In the genomic region with DNA sequence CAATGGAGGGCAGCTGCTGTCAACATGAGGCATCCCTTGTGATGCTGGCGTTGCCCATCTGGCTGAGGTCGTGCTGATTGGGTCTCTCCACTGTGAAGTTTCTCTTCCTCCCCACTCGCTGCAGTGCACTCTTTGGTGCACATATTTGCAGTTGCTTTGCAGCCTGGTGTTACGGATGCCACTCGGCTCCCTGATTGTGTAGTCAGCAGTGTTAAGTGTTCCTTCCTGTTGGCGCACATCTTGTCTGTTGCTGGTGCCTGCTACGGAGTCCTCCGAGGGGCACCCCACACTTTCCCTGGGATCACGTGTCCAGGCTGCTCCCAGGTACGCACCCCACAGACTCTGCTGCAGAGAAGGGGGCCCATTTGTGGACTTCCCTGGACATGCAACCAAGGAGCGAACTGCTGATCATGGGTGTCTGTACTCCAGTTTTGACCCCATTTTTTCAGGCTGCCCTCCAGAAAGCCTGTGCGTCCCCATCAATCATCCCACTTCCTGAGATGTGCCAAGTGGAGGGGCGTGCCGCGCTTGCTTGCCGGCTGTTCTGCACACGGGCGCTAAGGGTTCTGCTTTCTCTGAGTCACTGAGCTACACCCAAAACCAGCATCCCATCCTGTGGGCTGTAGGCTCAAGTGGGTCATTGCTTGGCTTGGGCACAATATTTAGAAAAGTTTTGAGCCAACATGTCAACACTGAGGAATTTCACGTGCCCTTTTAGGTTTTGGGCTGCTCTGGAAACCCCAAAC, we compare ENCODE assay signal across 9 cellular contexts.
DNase-seq lines count a peak whose midpoint lies in the region; ATAC-seq and TF ChIP-seq lines count a peak whose summit lies in the region.
"Had no signal": no experiment of that assay in that cellular context is flagged by ENCODE, and none has a peak within 500 bp of the region (broad histone marks: within the 10 kb centered on the region; RNA-seq: fewer than 3 reads in every experiment).

No MANE protein-coding gene starts in this region.

- DNase-seq in GM03348 (ENCODE audit: low spot score) (peak; percentile 88), RWPE2 (ENCODE audit: low spot score) (no peak), fibroblast of mammary gland (ENCODE audit: low read depth) (peak; percentile 67), LoVo (ENCODE audit: low spot score) (no peak), ovary (no peak), C1 segment of cervical spinal cord (lab: John Stamatoyannopoulos, UW) (no peak)
- DNase-seq: GF-D8 had no signal

- H3K4me1 ChIP-seq in ACC112 (ENCODE audit: control insufficient read depth, insufficient read depth, low read length, unreplicated experiment) (peaks cover 8% of the 10 kb centered on the region), RWPE2 (ENCODE audit: insufficient read depth, poor library complexity, severe bottlenecking) (peaks cover 6% of the 10 kb centered on the region), ovary (ENCODE audit: insufficient read depth) (peaks cover 3% of the 10 kb centered on the region)

- no peak for TF ChIP-seq POLR2A in ovary (IDR thresholded peaks at IDR 0.05)

- H3K4me3 ChIP-seq in ACC112 (ENCODE audit: low read depth, low read length): peak overlapping the region; percentile 33; the same call in 1 of the 2 replicates
- H3K4me3 ChIP-seq in RWPE2 (ENCODE audit: severe bottlenecking): no peak overlapping the region
- H3K4me3 ChIP-seq in fibroblast of mammary gland (ENCODE audit: control insufficient read depth, low read depth, low read length): no peak overlapping the region
- no peak overlapping the region for H3K4me3 ChIP-seq in ovary

- no peak for TF ChIP-seq CTCF in RWPE2 (IDR thresholded peaks at IDR 0.05; ENCODE audit: poor library complexity, severe bottlenecking)
- no peak for TF ChIP-seq CTCF in fibroblast of mammary gland (conservative IDR thresholded peaks at IDR 0.05; ENCODE audit: control insufficient read depth, insufficient read depth, low read depth, low read length)
- TF ChIP-seq CTCF in ovary (IDR thresholded peaks at IDR 0.05): no peak

- no peak overlapping the region for H2AFZ ChIP-seq in ACC112 (ENCODE audit: low read length, unreplicated experiment)

- H3K27ac ChIP-seq in ACC112 (ENCODE audit: low read depth, low read length) (no peak overlapping the region), RWPE2 (ENCODE audit: poor library complexity, severe bottlenecking) (no peak overlapping the region), ovary (no peak overlapping the region)

- ATAC-seq in RWPE2 (ENCODE audit: low read depth): peak; percentile 28; the same call in 2 of the 3 replicates
- no peak for ATAC-seq in HG03521 (IDR thresholded peaks at IDR 0.05; ENCODE audit: unreplicated experiment)

- H3K27me3 ChIP-seq in ACC112 (ENCODE audit: insufficient read depth, low read length) (no peaks in the 10 kb centered on the region), RWPE2 (ENCODE audit: insufficient read depth, poor library complexity, severe bottlenecking) (no peaks in the 10 kb centered on the region), ovary (no peaks in the 10 kb centered on the region)

- intact Hi-C loops in ovary (cut with DNase I): loop anchor here (2.0 to 5.0 kb wide), 4 partner anchors 147 to 557 kb away; no protein-coding TSS in a partner anchor

- TF ChIP-seq EP300 in ovary (IDR thresholded peaks at IDR 0.05): no peak

- H3K79me2 ChIP-seq in ACC112 (ENCODE audit: control insufficient read depth, insufficient read depth, low read length, unreplicated experiment): no peaks in the 10 kb centered on the region

- H3K36me3 ChIP-seq in ACC112 (ENCODE audit: insufficient read depth, low read length) (no peaks in the 10 kb centered on the region), RWPE2 (ENCODE audit: low read depth) (no peaks in the 10 kb centered on the region), ovary (no peaks in the 10 kb centered on the region)

- H3K9me3 ChIP-seq in RWPE2 (ENCODE audit: severe bottlenecking): no peaks in the 10 kb centered on the region
- no peaks in the 10 kb centered on the region for H3K9me3 ChIP-seq in ovary

- WGBS in ovary, 3 donors: 11 to 26% (median 19%) methylated on average over 16 to 19 of the region's 19 CpGs

Comparison
In these comparisons a context has a peak if more than half of its experiments do, and no peak if none do; other contexts are left out.
1. DNase-seq: peak in GM03348 (single experiment) and fibroblast of mammary gland (single experiment); none in RWPE2 (single experiment), LoVo (single experiment), ovary (0 of 5) and C1 segment of cervical spinal cord (0 of 14).